Comparison of ENCODE assay signal across 12 cellular contexts in genomic region chr22:23501244-23501643, GRCh38.
DNase-seq lines count a peak whose midpoint lies in the region; ATAC-seq and TF ChIP-seq lines count a peak whose summit lies in the region.
"Had no signal": no experiment of that assay in that cellular context is flagged by ENCODE, and none has a peak within 500 bp of the region (broad histone marks: within the 10 kb centered on the region; RNA-seq: fewer than 3 reads in every experiment).

No MANE protein-coding gene starts in this region.

- no peak for TF ChIP-seq CTCF in breast epithelium (IDR thresholded peaks at IDR 0.05)
- TF ChIP-seq CTCF in MCF 10A (IDR thresholded peaks at IDR 0.05; ENCODE audit: unreplicated experiment) = no peak
- no peak for TF ChIP-seq CTCF in chondrocyte (IDR thresholded peaks at IDR 0.05)
- no peak for TF ChIP-seq CTCF in mesothelial cell of epicardium (IDR thresholded peaks at IDR 0.05; ENCODE audit: unreplicated experiment)
- TF ChIP-seq CTCF in GM10266 (IDR thresholded peaks at IDR 0.05; ENCODE audit: control insufficient read depth, insufficient read depth, low read depth, missing control alignments) = no peak

- peaks cover 0 to 10% of the 10 kb centered on the region in 2 donors for H3K4me1 ChIP-seq in breast epithelium
- no peaks in the 10 kb centered on the region for H3K4me1 ChIP-seq in right cardiac atrium (ENCODE audit: control insufficient read depth, insufficient read depth, low read length)

- H3K36me3 ChIP-seq in breast epithelium = no peaks in the 10 kb centered on the region

- ATAC-seq in right cardiac atrium = no peak
- ATAC-seq in GM18502 (IDR thresholded peaks at IDR 0.05; ENCODE audit: poor library complexity, unreplicated experiment) = no peak

- no TSS peak for BruUV-seq in MCF 10A (replicated peaks; lab: Mats Ljungman, UMichigan)

- 84% methylated on average over 5 of the region's 5 CpGs for WGBS in right cardiac atrium

- CTCF ChIA-PET in MCF 10A (lab: Yijun Ruan, JAX) = no interaction called here

- no peaks in the 10 kb centered on the region for H3K4me1 Mint-ChIP-seq in MCF 10A (ENCODE audit: insufficient read depth, unreplicated experiment)
- H3K4me1 Mint-ChIP-seq in chondrocyte (ENCODE audit: low read depth) = no peaks in the 10 kb centered on the region
- peaks cover 45% of the 10 kb centered on the region for H3K4me1 Mint-ChIP-seq in mesothelial cell of epicardium

- no peak overlapping the region for H3K4me3 ChIP-seq in breast epithelium
- H3K4me3 ChIP-seq in right cardiac atrium (ENCODE audit: low read length) = no peak overlapping the region
- H3K4me3 ChIP-seq: GM23338 had no signal

- H3K27me3 ChIP-seq in breast epithelium = no peaks in the 10 kb centered on the region
- H3K27me3 ChIP-seq in right cardiac atrium (ENCODE audit: control insufficient read depth, insufficient read depth) = no peaks in the 10 kb centered on the region

- intact Hi-C loops in breast epithelium (cut with DNase I; ENCODE audit: low total_unique reads) (no loop called here), MCF 10A (cut with micrococcal nuclease) (no loop called here), right cardiac atrium (cut with DNase I) (no loop called here)

- no peak for DNase-seq in breast epithelium (ENCODE audit: low spot score in 2 of 2)
- DNase-seq in MCF 10A (ENCODE audit: unreplicated experiment) = no peak
- DNase-seq in chondrocyte (ENCODE audit: low spot score) = peak; percentile 42
- no peak for DNase-seq in mesothelial cell of epicardium (ENCODE audit: low spot score in 2 of 2, unreplicated experiment in 2 of 2)
- DNase-seq in right cardiac atrium = no peak
- no peak for DNase-seq in GM10266 (ENCODE audit: extremely low spot score)
- DNase-seq: AML-193, DMS79, NCI-H187 treated with DMSO at 0.1 percent for 48 hours, SHP77 had no signal

- no peak overlapping the region for H3K27ac Mint-ChIP-seq in MCF 10A (ENCODE audit: low read depth, unreplicated experiment)
- H3K27ac Mint-ChIP-seq in chondrocyte (ENCODE audit: unreplicated experiment) = no peak overlapping the region
- peak overlapping the region; percentile 82 for H3K27ac Mint-ChIP-seq in mesothelial cell of epicardium
- H3K27ac Mint-ChIP-seq: GM23338 had no signal

- H3K9me3 ChIP-seq in breast epithelium (no peaks in the 10 kb centered on the region), right cardiac atrium (ENCODE audit: control insufficient read depth, low read length) (no peaks in the 10 kb centered on the region)

- H3K36me3 Mint-ChIP-seq in MCF 10A (ENCODE audit: insufficient read depth, unreplicated experiment) (no peaks in the 10 kb centered on the region), chondrocyte (ENCODE audit: low read depth) (no peaks in the 10 kb centered on the region), mesothelial cell of epicardium (no peaks in the 10 kb centered on the region)

- H3K9me3 Mint-ChIP-seq in MCF 10A (ENCODE audit: unreplicated experiment) (no peaks in the 10 kb centered on the region), chondrocyte (ENCODE audit: low read depth) (no peaks in the 10 kb centered on the region), mesothelial cell of epicardium (no peaks in the 10 kb centered on the region)
- H3K9me3 Mint-ChIP-seq: GM23338 had no signal

- H3K27me3 Mint-ChIP-seq in MCF 10A (ENCODE audit: insufficient read depth, unreplicated experiment) = peaks cover 38% of the 10 kb centered on the region
- H3K27me3 Mint-ChIP-seq in chondrocyte (ENCODE audit: low read depth) = peaks cover 13% of the 10 kb centered on the region
- no peaks in the 10 kb centered on the region for H3K27me3 Mint-ChIP-seq in mesothelial cell of epicardium (ENCODE audit: low read depth)

- H3K4me3 Mint-ChIP-seq in MCF 10A (ENCODE audit: unreplicated experiment) = no peak overlapping the region
- no peak overlapping the region for H3K4me3 Mint-ChIP-seq in chondrocyte (ENCODE audit: unreplicated experiment)
- H3K4me3 Mint-ChIP-seq in mesothelial cell of epicardium = no peak overlapping the region
- H3K4me3 Mint-ChIP-seq: GM23338 had no signal

- H3K27ac ChIP-seq in breast epithelium = peak overlapping the region; percentile 9 to 48
- H3K27ac ChIP-seq in right cardiac atrium (ENCODE audit: low read length) = no peak overlapping the region

- no peak for TF ChIP-seq POLR2A in breast epithelium (IDR thresholded peaks at IDR 0.05)

- POLR2A ChIA-PET in MCF 10A (lab: Yijun Ruan, JAX) = no interaction called here
